1 cellular context compared by ENCODE assay signal in the genomic region with DNA sequence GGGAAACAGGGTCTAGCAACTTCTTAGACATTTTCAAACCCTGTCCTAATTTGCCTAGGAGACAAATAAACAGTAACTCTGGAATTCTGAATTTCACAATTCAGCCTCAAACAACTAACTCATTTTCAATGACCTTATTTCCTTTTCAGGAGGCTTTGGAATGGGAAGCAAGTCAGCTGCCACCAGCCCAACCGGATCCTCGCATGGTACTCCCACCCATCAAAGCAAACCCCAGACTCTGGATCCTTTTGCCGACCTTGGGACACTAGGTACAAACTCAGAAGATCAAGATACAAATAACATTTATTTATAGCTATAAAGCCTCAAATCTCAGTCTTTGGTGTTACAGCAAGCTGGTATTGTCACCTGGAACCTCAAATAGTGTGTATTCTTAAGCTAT.
TF ChIP-seq lines count a peak whose summit lies in the region.

No MANE protein-coding gene starts in this region.

TF ChIP-seq in HepG2, 621 proteins besides CTCF, POLR2A, EP300 and RAD21:
- TF ChIP-seq SOX13 (IDR thresholded peaks at IDR 0.05) (no peak), SOX13 (CRISPR knock-in tag; conservative IDR thresholded peaks at IDR 0.05 in 1 of 2, IDR thresholded peaks at IDR 0.05 in 1 of 2) (peak in 1 of 2 experiments; percentile 43; a peak in 1 of 4 replicates), ZNF143 (CRISPR knock-in tag; IDR thresholded peaks at IDR 0.05) (no peak)
